In the genomic region with DNA sequence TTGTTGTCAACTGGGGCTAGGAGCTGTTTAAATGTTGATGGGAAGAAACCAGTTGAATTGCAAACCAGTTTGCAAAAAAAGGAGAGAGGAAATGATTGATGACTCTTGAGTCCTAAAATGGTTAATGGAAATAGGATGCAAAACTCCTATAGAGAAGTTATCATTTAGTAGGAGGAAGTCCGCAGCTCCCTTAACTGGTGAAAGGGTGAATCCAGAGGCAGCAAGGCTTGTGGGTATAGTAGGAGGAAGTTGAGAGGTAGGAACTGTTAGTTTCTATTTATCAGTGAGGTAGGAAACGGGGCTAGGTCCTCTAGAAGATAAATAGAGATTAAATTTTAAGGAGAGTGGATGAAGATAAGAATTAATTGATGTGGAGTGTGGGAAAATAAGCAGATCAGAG, we compare ENCODE assay signal across 15 cellular contexts. TPM values are rescaled to one million over a fixed set of nuclear protein-coding genes. Genes with fewer than 3 reads are reported as not detected.
DNase-seq lines count a peak whose midpoint lies in the region; ATAC-seq, FAIRE-seq and TF ChIP-seq lines count a peak whose summit lies in the region.
"Had no signal": no experiment of that assay in that cellular context is flagged by ENCODE, and none has a peak within 500 bp of the region (broad histone marks: within the 10 kb centered on the region; RNA-seq: fewer than 3 reads in every experiment).

No MANE protein-coding gene starts in this region.

- DNase-seq in activated T-cell treated with anti-CD3 and anti-CD28 coated beads, Interleukin-2, amount 50 U/mL, for 24 hours: no peak
- DNase-seq in activated T-cell treated with anti-CD3 and anti-CD28 coated beads, Interleukin-2, amount 50 U/mL, for 1 hour: no peak
- DNase-seq in NOMO-1 treated with dmso at 0.1 percent for 144 hours (lab: John Stamatoyannopoulos, UW; ENCODE audit: unreplicated experiment): peak; percentile 63
- DNase-seq in GM12878 (ENCODE audit: low read depth, low spot score): no peak
- DNase-seq in stimulated activated effector memory CD8-positive, alpha-beta T cell treated with anti-CD3 and anti-CD28 coated beads, Interleukin-12 subunit alpha, Interleukin-12 subunit beta, amount 100 ng/mL, for 72 hours (ENCODE audit: low spot score in 2 of 2): no peak
- no peak for DNase-seq in kidney
- DNase-seq: MM.1S, NCI-H446 treated with DMSO at 0.1 percent for 48 hours, nephron progenitor cell, Right ventricle myocardium superior, thyroid gland had no signal

- no peak overlapping the region; the same call in 1 of the 2 replicates for H3K27ac ChIP-seq in GM12878 (ENCODE audit: control insufficient read depth, insufficient read depth)
- H3K27ac ChIP-seq in kidney (ENCODE audit: low read depth in 2 of 2, low read length in 2 of 2): no peak overlapping the region
- H3K27ac ChIP-seq: gastroesophageal sphincter had no signal

- 32% methylated on average over 2 of the region's 2 CpGs for WGBS in GM12878 (ENCODE audit: insufficient coverage, insufficient replicate concordance, low lambda C conversion rate, missing lambda C conversion rate)

- peaks cover 4% of the 10 kb centered on the region; the same call in 1 of the 2 replicates for H4K20me1 ChIP-seq in GM12878 (ENCODE audit: control insufficient read depth, insufficient read depth)

- H2AFZ ChIP-seq in GM12878 (ENCODE audit: control insufficient read depth, low read depth, low read length): no peak overlapping the region

- H3K4me3 Mint-ChIP-seq in activated T-cell treated with anti-CD3 and anti-CD28 coated beads, Interleukin-2, amount 50 U/mL, for 24 hours: no peak overlapping the region
- H3K4me3 Mint-ChIP-seq in stimulated activated effector memory CD8-positive, alpha-beta T cell treated with anti-CD3 and anti-CD28 coated beads, Interleukin-12 subunit alpha, Interleukin-12 subunit beta, amount 100 ng/mL, for 72 hours: no peak overlapping the region
- H3K4me3 Mint-ChIP-seq: nephron progenitor cell had no signal

- intact Hi-C loops in GM12878 (cut with micrococcal nuclease; ENCODE audit: unreplicated experiment) (no loop called here), kidney (cut with DNase I) (no loop called here)

- TF ChIP-seq RAD21 in GM12878 (IDR thresholded peaks at IDR 0.05; ENCODE audit: insufficient read depth, low read depth, low read length): no peak

- H3K4me1 Mint-ChIP-seq in activated T-cell treated with anti-CD3 and anti-CD28 coated beads, Interleukin-2, amount 50 U/mL, for 24 hours (ENCODE audit: low read depth): peaks cover 80% of the 10 kb centered on the region
- H3K4me1 Mint-ChIP-seq in stimulated activated effector memory CD8-positive, alpha-beta T cell treated with anti-CD3 and anti-CD28 coated beads, Interleukin-12 subunit alpha, Interleukin-12 subunit beta, amount 100 ng/mL, for 72 hours: peaks cover 64% of the 10 kb centered on the region

- peaks cover 10% of the 10 kb centered on the region for H3K4me1 ChIP-seq in GM12878 (ENCODE audit: control insufficient read depth, insufficient read depth, low read length)
- peaks cover 14 to 24% of the 10 kb centered on the region in 2 donors for H3K4me1 ChIP-seq in kidney (ENCODE audit: control insufficient read depth in 1 of 2, insufficient read depth in 1 of 2, low read depth in 1 of 2, low read length in 2 of 2)

- no peaks in the 10 kb centered on the region for H3K27me3 Mint-ChIP-seq in activated T-cell treated with anti-CD3 and anti-CD28 coated beads, Interleukin-2, amount 50 U/mL, for 24 hours

- H3K4me2 ChIP-seq in GM12878 (ENCODE audit: control insufficient read depth, insufficient read depth): 0 out of 2 replicates have a peak overlapping the region, but pooled peaks have one; percentile 30

- no peak for TF ChIP-seq CTCF in GM12878 (IDR thresholded peaks at IDR 0.05 in 2 of 3, conservative IDR thresholded peaks at IDR 0.05 in 1 of 3; ENCODE audit: control insufficient read depth in 2 of 3, extremely low read depth in 1 of 3, insufficient read depth in 1 of 3, low read depth in 3 of 3, low read length in 3 of 3)
- TF ChIP-seq CTCF in kidney (IDR thresholded peaks at IDR 0.05; ENCODE audit: borderline replicate concordance, extremely low read depth, insufficient read depth): no peak

- FAIRE-seq in GM12878 (lab: Jason Lieb, UNC) (no peak), kidney (lab: Jason Lieb, UNC) (no peak)

- TSS peak; percentile 17 for BruUV-seq in GM12878 (replicated peaks; lab: Mats Ljungman, UMichigan)

- peak overlapping the region; percentile 2 for H3K27ac Mint-ChIP-seq in activated T-cell treated with anti-CD3 and anti-CD28 coated beads, Interleukin-2, amount 50 U/mL, for 24 hours
- H3K27ac Mint-ChIP-seq in stimulated activated effector memory CD8-positive, alpha-beta T cell treated with anti-CD3 and anti-CD28 coated beads, Interleukin-12 subunit alpha, Interleukin-12 subunit beta, amount 100 ng/mL, for 72 hours: peak overlapping the region; percentile 17
- H3K27ac Mint-ChIP-seq: nephron progenitor cell had no signal

- TF ChIP-seq POLR2A in GM12878 (IDR thresholded peaks at IDR 0.05; ENCODE audit: low read depth, low read length): no peak

- no peaks in the 10 kb centered on the region for H3K27me3 ChIP-seq in GM12878 (replicated peaks in 1 of 2; ENCODE audit: control insufficient read depth in 2 of 2, insufficient read depth in 2 of 2, low read length in 1 of 2)
- H3K27me3 ChIP-seq: gastroesophageal sphincter, thyroid gland had no signal

- H3K9me3 Mint-ChIP-seq in activated T-cell treated with anti-CD3 and anti-CD28 coated beads, Interleukin-2, amount 50 U/mL, for 24 hours: no peaks in the 10 kb centered on the region
- no peaks in the 10 kb centered on the region for H3K9me3 Mint-ChIP-seq in stimulated activated effector memory CD8-positive, alpha-beta T cell treated with anti-CD3 and anti-CD28 coated beads, Interleukin-12 subunit alpha, Interleukin-12 subunit beta, amount 100 ng/mL, for 72 hours
- H3K9me3 Mint-ChIP-seq: nephron progenitor cell had no signal

- POLR2A ChIA-PET in GM12878 (lab: Charles Lee): no interaction called here

- H3K36me3 ChIP-seq in GM12878 (ENCODE audit: control insufficient read depth in 2 of 2, insufficient read depth in 2 of 2, low read length in 1 of 2): peaks cover 0 to 2% of the 10 kb centered on the region in 2 experiments; a peak in 3 of 4 replicates
- no peaks in the 10 kb centered on the region for H3K36me3 ChIP-seq in kidney (ENCODE audit: control insufficient read depth in 1 of 2, insufficient read depth in 2 of 2, low read length in 2 of 2)
- H3K36me3 ChIP-seq: gastroesophageal sphincter, thyroid gland had no signal

- peaks cover 93% of the 10 kb centered on the region for H3K79me2 ChIP-seq in GM12878 (ENCODE audit: control insufficient read depth, insufficient read depth, low read length)

- H3K36me3 Mint-ChIP-seq in activated T-cell treated with anti-CD3 and anti-CD28 coated beads, Interleukin-2, amount 50 U/mL, for 24 hours (ENCODE audit: low read depth): peaks cover 59% of the 10 kb centered on the region
- H3K36me3 Mint-ChIP-seq in stimulated activated effector memory CD8-positive, alpha-beta T cell treated with anti-CD3 and anti-CD28 coated beads, Interleukin-12 subunit alpha, Interleukin-12 subunit beta, amount 100 ng/mL, for 72 hours: peaks cover 36% of the 10 kb centered on the region

- H3K9ac ChIP-seq in GM12878 (ENCODE audit: control insufficient read depth, insufficient read depth, low read length): no peak overlapping the region
- no peak overlapping the region for H3K9ac ChIP-seq in kidney (ENCODE audit: low read length in 2 of 2)

- H3K9me3 ChIP-seq in GM12878 (replicated peaks; ENCODE audit: control insufficient read depth, insufficient read depth, low read length) (no peaks in the 10 kb centered on the region), kidney (ENCODE audit: control insufficient read depth in 1 of 2, low read length in 2 of 2) (no peaks in the 10 kb centered on the region)
- H3K9me3 ChIP-seq: gastroesophageal sphincter, thyroid gland had no signal

- ATAC-seq in GM12878 (0 out of 3 replicates have a peak, but pooled peaks have one; percentile 10), HG02885 (IDR thresholded peaks at IDR 0.05; ENCODE audit: poor library complexity, unreplicated experiment) (no peak), HG02623 (IDR thresholded peaks at IDR 0.05; ENCODE audit: unreplicated experiment) (no peak)
- ATAC-seq in stimulated activated effector memory CD8-positive, alpha-beta T cell treated with anti-CD3 and anti-CD28 coated beads, Interleukin-12 subunit alpha, Interleukin-12 subunit beta, amount 100 ng/mL, for 72 hours: no peak
- ATAC-seq: gastroesophageal sphincter had no signal

- RAD21 ChIA-PET in GM12878 (lab: Charles Lee; ENCODE audit: unreplicated experiment): no interaction called here

- in situ Hi-C loops in GM12878 (cut with MboI): no loop called here

- H3K4me3 ChIP-seq in GM12878 (no peak overlapping the region), kidney (ENCODE audit: low read length in 2 of 2) (no peak overlapping the region)
- H3K4me3 ChIP-seq: gastroesophageal sphincter, skin epidermis, thyroid gland had no signal

- CTCF ChIA-PET in GM12878 (lab: Yijun Ruan, JAX): interaction anchor here (0.8 to 1.4 kb wide), 3 partner anchors 12 to 68 kb away, joined by 4 read pairs; no protein-coding TSS in a partner anchor

- SMC1A ChIA-PET in GM12878 (lab: Charles Lee; ENCODE audit: uncharacterized antibody, unreplicated experiment): no interaction called here

- TF ChIP-seq EP300 in GM12878 (IDR thresholded peaks at IDR 0.05; ENCODE audit: borderline replicate concordance in 1 of 2, control insufficient read depth in 1 of 2, low read depth in 2 of 2, low read length in 2 of 2): no peak

RNA-seq across cellular contexts. Expression of gene IREB2, which starts 15.4 kb away (rescaled TPM):
- total RNA-seq in GM12878 (2013; cell fraction: nucleolus; rRNA removed): 107 and 109 TPM in 2 replicates
- 22.8 and 23.0 TPM in 2 replicates for total RNA-seq in GM12878 (2014; rRNA removed)
- 25.8 and 30.0 TPM in 2 replicates for total RNA-seq in GM12878 (2014; rRNA removed; fragmentation: Illumina TruSeq; extraction: Trizol)
- 51.3 and 52.4 TPM in 2 replicates for total RNA-seq in GM12878 (2021)
- polyA plus RNA-seq in GM12878 (2011; ENCODE audit: low read depth): 11.5 TPM
- polyA plus RNA-seq in GM12878 (2011; rRNA removed): 35.7 and 49.6 TPM in 2 replicates
- 13.1 and 17.0 TPM in 2 replicates for polyA plus RNA-seq in GM12878 (2011; cell fraction: cytosol; rRNA removed)
- polyA plus RNA-seq in GM12878 (2011; cell fraction: nucleus; rRNA removed): 21.4 and 26.3 TPM in 2 replicates
- polyA plus RNA-seq in GM12878 (2012): 23.9 and 27.4 TPM in 2 replicates
- polyA plus RNA-seq in GM12878 (2014; fragmentation: Illumina TruSeq; extraction: Trizol): 34.9 and 48.1 TPM in 2 replicates
- polyA plus RNA-seq in GM12878 (2014; fragmentation: Nextera tagmentation; extraction: Ambion mirVana): 10 to 100 TPM; 13.0 to 13.9 TPM
- 21.9 and 23.1 TPM in 2 replicates for polyA plus RNA-seq in GM12878 (2014; rRNA removed)
- polyA plus RNA-seq in GM12878 (2016; fragmentation: Nextera tagmentation; extraction: Ambion mirVana): 10 to 100 TPM; 21.9 to 25.8 TPM
- polyA minus RNA-seq in GM12878 (2011; rRNA and poly(A)+ RNA removed): 41.2 and 58.5 TPM in 2 replicates
- polyA minus RNA-seq in GM12878 (2011; cell fraction: cytosol; rRNA and poly(A)+ RNA removed): 26.2 and 35.7 TPM in 2 replicates
- polyA minus RNA-seq in GM12878 (2011; cell fraction: nucleus; rRNA and poly(A)+ RNA removed): 23.1 and 35.3 TPM in 2 replicates
- 48.7 TPM for total RNA-seq in kidney
- 8.3 TPM for polyA plus RNA-seq in kidney (ENCODE audit: insufficient read depth, low read depth, low replicate concordance)

RNA-seq across cellular contexts. Expression of gene HYKK, which starts 53.9 kb away (rescaled TPM):
- total RNA-seq in GM12878 (2013; cell fraction: nucleolus; rRNA removed): 1.6 and 2.1 TPM in 2 replicates
- total RNA-seq in GM12878 (2014; rRNA removed) (0.27 and 0.79 TPM in 2 replicates), GM12878 (2014; rRNA removed; fragmentation: Illumina TruSeq; extraction: Trizol) (0.46 and 0.98 TPM in 2 replicates), GM12878 (2021) (0.23 and 0.66 TPM in 2 replicates), kidney (5.8 TPM)
- polyA plus RNA-seq in GM12878 (2011; ENCODE audit: low read depth): 0.62 TPM
- polyA plus RNA-seq in GM12878 (2011; rRNA removed) (0.75 and 0.79 TPM in 2 replicates), GM12878 (2014; fragmentation: Illumina TruSeq; extraction: Trizol) (0.66 and 1.0 TPM in 2 replicates), GM12878 (2014; fragmentation: Nextera tagmentation; extraction: Ambion mirVana) (under 1 TPM; 0.15 to 0.34 TPM), GM12878 (2014; rRNA removed) (0.55 and 0.62 TPM in 2 replicates), GM12878 (2016; fragmentation: Nextera tagmentation; extraction: Ambion mirVana) (under 1 TPM; 0.28 to 0.43 TPM), kidney (ENCODE audit: insufficient read depth, low read depth, low replicate concordance) (14.3 TPM)
- polyA plus RNA-seq in GM12878 (2011; cell fraction: cytosol; rRNA removed): 0.55 and 0.78 TPM in 2 replicates
- 0.60 and 0.67 TPM in 2 replicates for polyA plus RNA-seq in GM12878 (2011; cell fraction: nucleus; rRNA removed)
- polyA plus RNA-seq in GM12878 (2012): 0.51 and 0.90 TPM in 2 replicates
- 0.41 and 0.95 TPM in 2 replicates for polyA minus RNA-seq in GM12878 (2011; rRNA and poly(A)+ RNA removed)
- not detected in 2 replicates for polyA minus RNA-seq in GM12878 (2011; cell fraction: cytosol; rRNA and poly(A)+ RNA removed)
- polyA minus RNA-seq in GM12878 (2011; cell fraction: nucleus; rRNA and poly(A)+ RNA removed): 0.12 and 0.38 TPM in 2 replicates
